In genomic region chr16:789451-789850, GRCh38 we compare ENCODE assay signal across 11 cellular contexts. TPM values are rescaled to one million over a fixed set of nuclear protein-coding genes. Genes with fewer than 3 reads are reported as not detected.
DNase-seq lines count a peak whose midpoint lies in the region; ATAC-seq and TF ChIP-seq lines count a peak whose summit lies in the region.
"Had no signal": no experiment of that assay in that cellular context is flagged by ENCODE, and none has a peak within 500 bp of the region (broad histone marks: within the 10 kb centered on the region; RNA-seq: fewer than 3 reads in every experiment).

No MANE protein-coding gene starts in this region.

- no peak overlapping the region for H3K27ac ChIP-seq in mesendoderm (ENCODE audit: low read depth, low read length)

- peak overlapping the region; percentile 84 for H3K4me3 ChIP-seq in AG09309 (ENCODE audit: control insufficient read depth, low read depth, low read length)
- H3K4me3 ChIP-seq in mesendoderm (ENCODE audit: low read length), result no peak overlapping the region

- no peak overlapping the region for H4K8ac ChIP-seq in mesendoderm (ENCODE audit: low read depth, low read length)

- H3K18ac ChIP-seq in mesendoderm (ENCODE audit: low read length), result no peak overlapping the region

- DNase-seq in AG09309 (ENCODE audit: low read depth) (no peak), HFFc6 (no peak), mesendoderm (no peak), NCI-H187 (lab: John Stamatoyannopoulos, UW) (no peak), SIG-M5 (lab: John Stamatoyannopoulos, UW) (no peak), HuH-7 (ENCODE audit: low spot score) (no peak), NCI-H345 treated with DMSO at 0.1 percent for 48 hours (lab: John Stamatoyannopoulos, UW; ENCODE audit: unreplicated experiment) (no peak)
- no peak for DNase-seq in activated naive CD8-positive, alpha-beta T cell treated with anti-CD3 and anti-CD28 coated beads, Interleukin-2, amount 10 ng/mL, durations not matched to agents 7 days and 5 days
- DNase-seq: cortex of kidney, NCI-H2171 treated with DMSO at 0.1 percent for 48 hours had no signal

- H3K27me3 Mint-ChIP-seq in HFFc6 (ENCODE audit: insufficient read depth), result no peaks in the 10 kb centered on the region
- H3K27me3 Mint-ChIP-seq in activated naive CD8-positive, alpha-beta T cell treated with anti-CD3 and anti-CD28 coated beads, Interleukin-2, amount 10 ng/mL, durations not matched to agents 7 days and 5 days, result no peaks in the 10 kb centered on the region

- POLR2A ChIA-PET in activated naive CD8-positive, alpha-beta T cell treated with anti-CD3 and anti-CD28 coated beads, Interleukin-2, amount 10 ng/mL, durations not matched to agents 7 days and 5 days (lab: Charles Lee), result no interaction called here

- TF ChIP-seq CTCF in AG09309 (IDR thresholded peaks at IDR 0.05; ENCODE audit: control insufficient read depth, insufficient read depth, low read depth, low read length, missing control alignments), result no peak
- no peak for TF ChIP-seq CTCF in HFFc6 (IDR thresholded peaks at IDR 0.05)

- H3K23ac ChIP-seq in mesendoderm (ENCODE audit: low read length), result no peak overlapping the region

- no peak overlapping the region for H2BK15ac ChIP-seq in mesendoderm (replicated peaks; ENCODE audit: low read depth)

- H3K4me1 Mint-ChIP-seq in HFFc6 (ENCODE audit: low read depth), result no peaks in the 10 kb centered on the region
- H3K4me1 Mint-ChIP-seq in activated naive CD8-positive, alpha-beta T cell treated with anti-CD3 and anti-CD28 coated beads, Interleukin-2, amount 10 ng/mL, durations not matched to agents 7 days and 5 days, result peaks cover 9% of the 10 kb centered on the region

- H3K4me2 ChIP-seq in mesendoderm (ENCODE audit: low read length), result peak overlapping the region; percentile 57

- H3K4me1 ChIP-seq in mesendoderm (ENCODE audit: control insufficient read depth, low read depth, low read length), result no peaks in the 10 kb centered on the region

- no peak overlapping the region for H3K27ac Mint-ChIP-seq in HFFc6
- H3K27ac Mint-ChIP-seq in activated naive CD8-positive, alpha-beta T cell treated with anti-CD3 and anti-CD28 coated beads, Interleukin-2, amount 10 ng/mL, durations not matched to agents 7 days and 5 days, result no peak overlapping the region

- ATAC-seq in activated naive CD8-positive, alpha-beta T cell treated with anti-CD3 and anti-CD28 coated beads, Interleukin-2, amount 10 ng/mL, durations not matched to agents 7 days and 5 days (ENCODE audit: low read depth), result no peak

- H2BK120ac ChIP-seq in mesendoderm (ENCODE audit: low read depth, low read length), result no peak overlapping the region

- no peak overlapping the region for H3K4ac ChIP-seq in mesendoderm (ENCODE audit: low read depth, low read length)

- peaks cover 12% of the 10 kb centered on the region for H3K79me1 ChIP-seq in mesendoderm (ENCODE audit: low read length)

- no peak overlapping the region for H2BK5ac ChIP-seq in mesendoderm (ENCODE audit: low read length)

- peaks cover 13% of the 10 kb centered on the region for H3K79me2 ChIP-seq in mesendoderm (ENCODE audit: control insufficient read depth, insufficient read depth, low read length)

- no peak overlapping the region for H4K5ac ChIP-seq in mesendoderm (ENCODE audit: low read length)

- H3K4me3 Mint-ChIP-seq in HFFc6, result peak overlapping the region; percentile 39
- H3K4me3 Mint-ChIP-seq in activated naive CD8-positive, alpha-beta T cell treated with anti-CD3 and anti-CD28 coated beads, Interleukin-2, amount 10 ng/mL, durations not matched to agents 7 days and 5 days, result peak overlapping the region; percentile 62

- H3K36me3 ChIP-seq in mesendoderm (ENCODE audit: control insufficient read depth, insufficient read depth, low read length), result peaks cover 9% of the 10 kb centered on the region

- H3K9me3 Mint-ChIP-seq in HFFc6, result no peaks in the 10 kb centered on the region
- no peaks in the 10 kb centered on the region for H3K9me3 Mint-ChIP-seq in activated naive CD8-positive, alpha-beta T cell treated with anti-CD3 and anti-CD28 coated beads, Interleukin-2, amount 10 ng/mL, durations not matched to agents 7 days and 5 days

- H3K56ac ChIP-seq in mesendoderm (ENCODE audit: low read length), result peak overlapping the region; percentile 98

- H3K9ac ChIP-seq in mesendoderm (ENCODE audit: low read length), result peak overlapping the region; percentile 97

- no peak overlapping the region for H2AK5ac ChIP-seq in mesendoderm (ENCODE audit: low read length)

- H3K36me3 Mint-ChIP-seq in HFFc6 (ENCODE audit: low read depth), result peaks cover 10% of the 10 kb centered on the region; the same call in 1 of the 2 replicates
- peaks cover 5% of the 10 kb centered on the region for H3K36me3 Mint-ChIP-seq in activated naive CD8-positive, alpha-beta T cell treated with anti-CD3 and anti-CD28 coated beads, Interleukin-2, amount 10 ng/mL, durations not matched to agents 7 days and 5 days

- WGBS in mesendoderm (ENCODE audit: extremely low coverage, insufficient coverage, low lambda C conversion rate), result no CpG with 5 or more reads among the region's 19 CpGs

- H3K27me3 ChIP-seq in mesendoderm (ENCODE audit: insufficient read depth, low read length, poor library complexity), result no peaks in the 10 kb centered on the region

RNA-seq across cellular contexts. Expression of gene CHTF18, which starts 1.0 kb away (rescaled TPM):
- 10 to 100 TPM; 15.2 to 31.7 (median 26.0) TPM for total RNA-seq in HFFc6 (2021; fragmentation: NEBNext Ultra II Directional; extraction: Animal tissue kit (Norgen Biotek cat#: 25700))
- total RNA-seq in activated naive CD8-positive, alpha-beta T cell treated with anti-CD3 and anti-CD28 coated beads, Interleukin-2, amount 10 ng/mL, durations not matched to agents 7 days and 5 days, result 10 to 100 TPM; 92.8 to 94.2 TPM
- polyA plus RNA-seq in mesendoderm (2013, experiment 1 of 2), result 50.9 TPM
- 47.4 TPM for polyA plus RNA-seq in mesendoderm (2013, experiment 2 of 2)

RNA-seq across cellular contexts. Expression of gene RPUSD1, which starts 1.3 kb away (rescaled TPM):
- total RNA-seq in HFFc6 (2021; fragmentation: NEBNext Ultra II Directional; extraction: Animal tissue kit (Norgen Biotek cat#: 25700)), result 10 to 100 TPM; 23.8 to 32.8 (median 25.8) TPM
- total RNA-seq in activated naive CD8-positive, alpha-beta T cell treated with anti-CD3 and anti-CD28 coated beads, Interleukin-2, amount 10 ng/mL, durations not matched to agents 7 days and 5 days, result 10 to 100 TPM; 25.1 to 26.6 TPM
- 24.9 TPM for polyA plus RNA-seq in mesendoderm (2013, experiment 1 of 2)
- polyA plus RNA-seq in mesendoderm (2013, experiment 2 of 2), result 26.7 TPM

RNA-seq across cellular contexts. Expression of gene GNG13, which starts 11.1 kb away (rescaled TPM):
- total RNA-seq in HFFc6 (2021; fragmentation: NEBNext Ultra II Directional; extraction: Animal tissue kit (Norgen Biotek cat#: 25700)), result not detected
- total RNA-seq in activated naive CD8-positive, alpha-beta T cell treated with anti-CD3 and anti-CD28 coated beads, Interleukin-2, amount 10 ng/mL, durations not matched to agents 7 days and 5 days, result not detected
- polyA plus RNA-seq in mesendoderm (2013, experiment 1 of 2), result 0.13 TPM
- polyA plus RNA-seq in mesendoderm (2013, experiment 2 of 2), result 0.13 TPM
- total RNA-seq: liver had no signal
- polyA plus RNA-seq: liver had no signal

RNA-seq across cellular contexts. Expression of gene MSLN, which starts 28.9 kb away (rescaled TPM):
- total RNA-seq in HFFc6 (2021; fragmentation: NEBNext Ultra II Directional; extraction: Animal tissue kit (Norgen Biotek cat#: 25700)), result under 1 TPM; 0.17 to 0.61 (median 0.36) TPM
- not detected for total RNA-seq in activated naive CD8-positive, alpha-beta T cell treated with anti-CD3 and anti-CD28 coated beads, Interleukin-2, amount 10 ng/mL, durations not matched to agents 7 days and 5 days
- polyA plus RNA-seq in mesendoderm (2013, experiment 1 of 2), result 0.07 TPM
- 0.03 TPM for polyA plus RNA-seq in mesendoderm (2013, experiment 2 of 2)

RNA-seq across cellular contexts. Expression of gene CIAO3, which starts 48.7 kb away (rescaled TPM):
- total RNA-seq in HFFc6 (2021; fragmentation: NEBNext Ultra II Directional; extraction: Animal tissue kit (Norgen Biotek cat#: 25700)), result 10 to 100 TPM; 16.9 to 20.5 (median 18.0) TPM
- total RNA-seq in activated naive CD8-positive, alpha-beta T cell treated with anti-CD3 and anti-CD28 coated beads, Interleukin-2, amount 10 ng/mL, durations not matched to agents 7 days and 5 days, result 10 to 100 TPM; 39.6 to 42.4 TPM
- 10.0 TPM for polyA plus RNA-seq in mesendoderm (2013, experiment 1 of 2)
- 9.5 TPM for polyA plus RNA-seq in mesendoderm (2013, experiment 2 of 2)
